ENCODE assay signal across 15 cellular contexts in genomic region chr1:111847519-111847918, GRCh38.
"Had no signal": no experiment of that assay in that cellular context is flagged by ENCODE, and none has a peak within 500 bp of the region (broad histone marks: within the 10 kb centered on the region; RNA-seq: fewer than 3 reads in every experiment).

No MANE protein-coding gene starts in this region.

- DNase-seq: activated CD4-positive, alpha-beta memory T cell treated with anti-CD3 and anti-CD28 coated beads, Interleukin-2, amount 10 ng/mL, durations not matched to agents 7 days and 5 days; activated CD4-positive, alpha-beta T cell treated with anti-CD3 and anti-CD28 coated beads for 36 hours; activated naive CD4-positive, alpha-beta T cell treated with anti-CD3 and anti-CD28 coated beads, Interleukin-2, amount 50 U/mL, for 16 hours; activated T-cell treated with anti-CD3 and anti-CD28 coated beads, Interleukin-2, amount 50 U/mL, for 24 hours; dermis blood vessel endothelial cell; effector memory CD8-positive, alpha-beta T cell; foreskin keratinocyte; kidney glomerular epithelial cell; lower lobe of right lung; nephron progenitor cell; occipital lobe; right lobe of liver had no signal

- H3K27ac ChIP-seq: foreskin keratinocyte, lower lobe of right lung, prostate gland, right lobe of liver, suprapubic skin, upper lobe of left lung had no signal

- H3K36me3 ChIP-seq: lower lobe of right lung, prostate gland, right lobe of liver, suprapubic skin, upper lobe of left lung had no signal

- H3K27me3 ChIP-seq: right lobe of liver, suprapubic skin, upper lobe of left lung had no signal

- H3K4me3 ChIP-seq: lower lobe of right lung, prostate gland, right lobe of liver, suprapubic skin, upper lobe of left lung had no signal

- H3K4me1 ChIP-seq: foreskin keratinocyte, lower lobe of right lung, prostate gland, right lobe of liver, suprapubic skin, upper lobe of left lung had no signal

- ATAC-seq: activated CD4-positive, alpha-beta T cell treated with anti-CD3 and anti-CD28 coated beads for 36 hours; effector memory CD8-positive, alpha-beta T cell; foreskin keratinocyte; lower lobe of right lung; right lobe of liver had no signal

- H3K9me3 ChIP-seq: lower lobe of right lung, prostate gland, right lobe of liver, suprapubic skin, upper lobe of left lung had no signal
